Comparison of ENCODE assay signal across 9 cellular contexts in the genomic region with DNA sequence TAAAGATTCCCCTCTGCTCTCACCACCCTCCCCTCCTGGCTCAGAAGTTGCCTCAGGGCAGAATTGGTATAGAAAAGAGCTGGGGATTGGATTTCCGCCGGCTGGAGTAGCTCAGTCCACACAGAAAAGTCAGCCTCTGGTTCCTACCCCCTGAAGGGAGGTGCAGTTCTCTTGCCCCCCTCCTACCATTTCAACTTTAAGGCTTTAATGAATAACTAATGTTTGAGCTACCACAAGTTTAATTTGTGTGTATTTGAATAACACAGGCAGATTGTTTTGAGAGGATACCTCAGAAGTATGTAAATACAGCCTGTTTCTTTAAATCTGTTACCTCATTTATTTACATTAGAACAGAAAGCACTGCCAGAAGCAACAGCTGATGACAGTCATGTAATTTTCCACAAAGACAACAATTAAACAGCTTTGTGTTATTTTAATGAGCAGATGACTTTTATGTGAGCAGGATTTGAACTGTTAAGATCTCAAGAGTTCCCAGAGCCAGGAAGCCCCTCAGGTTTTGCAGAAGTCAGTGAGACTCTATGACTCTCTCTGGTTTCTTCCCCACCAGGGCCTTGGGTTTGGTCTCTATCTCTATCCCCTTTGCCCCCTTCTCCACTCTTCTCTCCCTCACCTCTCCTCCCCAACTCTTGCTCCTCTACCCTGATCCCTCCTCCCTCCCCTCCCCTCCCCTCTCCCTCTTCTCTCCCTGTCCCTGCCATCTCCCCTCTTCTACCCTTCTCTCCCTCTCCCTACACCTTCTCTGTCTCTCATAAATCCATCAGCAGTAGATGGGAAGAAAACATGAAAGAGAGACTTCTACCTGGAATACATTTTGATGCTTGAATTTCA. TPM values are rescaled to one million over a fixed set of nuclear protein-coding genes. Genes with fewer than 3 reads are reported as not detected.
A peak's percentile ranks its signal among the peaks of the same experiment; 100 is the strongest.
DNase-seq lines count a peak whose midpoint lies in the region; ATAC-seq and TF ChIP-seq lines count a peak whose summit lies in the region.
"Had no signal": no experiment of that assay in that cellular context is flagged by ENCODE, and none has a peak within 500 bp of the region (broad histone marks: within the 10 kb centered on the region; RNA-seq: fewer than 3 reads in every experiment).

No MANE protein-coding gene starts in this region.

- peaks cover 19% of the 10 kb centered on the region for H3K4me1 ChIP-seq in neural progenitor cell

- H3K4me3 ChIP-seq in neural progenitor cell = no peak overlapping the region

- no peak overlapping the region for H3K4me3 Mint-ChIP-seq in neural progenitor cell

- H3K36me3 Mint-ChIP-seq in neural progenitor cell = no peaks in the 10 kb centered on the region

- no peaks in the 10 kb centered on the region for H3K36me3 ChIP-seq in neural progenitor cell

- H3K4me2 ChIP-seq in neural progenitor cell = no peak overlapping the region

- H3K27me3 ChIP-seq in neural progenitor cell = no peaks in the 10 kb centered on the region

- no peaks in the 10 kb centered on the region for H3K9me3 ChIP-seq in neural progenitor cell (ENCODE audit: low read depth)

- H3K9ac ChIP-seq in neural progenitor cell = no peak overlapping the region

- no peak overlapping the region for H3K27ac ChIP-seq in neural progenitor cell
- H3K27ac ChIP-seq: RWPE1 had no signal

- no peaks in the 10 kb centered on the region for H4K20me1 ChIP-seq in neural progenitor cell (ENCODE audit: low read depth)

- no peaks in the 10 kb centered on the region for H3K79me2 ChIP-seq in neural progenitor cell (ENCODE audit: low read depth)

- DNase-seq in H4 (ENCODE audit: low spot score) (peak; percentile 83), NCI-H748 (lab: John Stamatoyannopoulos, UW; ENCODE audit: unreplicated experiment) (peak; percentile 91), ecto neural progenitor cell (ENCODE audit: low spot score) (peak; percentile 58), neural progenitor cell (ENCODE audit: low spot score) (peak; percentile 32), SW480 (ENCODE audit: low spot score) (no peak), putamen (ENCODE audit: low spot score) (no peak), OCI-M2 (lab: John Stamatoyannopoulos, UW; ENCODE audit: unreplicated experiment) (no peak)

- peaks cover 17% of the 10 kb centered on the region for H3F3A ChIP-seq in neural progenitor cell (ENCODE audit: low read depth)

- no peaks in the 10 kb centered on the region for H3K9me3 Mint-ChIP-seq in neural progenitor cell

- peak overlapping the region; percentile 83 for H3K27ac Mint-ChIP-seq in neural progenitor cell

- H3K4me1 Mint-ChIP-seq in neural progenitor cell = peaks cover 48% of the 10 kb centered on the region

- TF ChIP-seq CTCF in neural progenitor cell (IDR thresholded peaks at IDR 0.05) = no peak

- no peak overlapping the region for H2AFZ ChIP-seq in neural progenitor cell (replicated peaks)

- H3K27me3 Mint-ChIP-seq in neural progenitor cell (ENCODE audit: insufficient read depth, low read depth) = no peaks in the 10 kb centered on the region

- ATAC-seq in GM18870 (IDR thresholded peaks at IDR 0.05; ENCODE audit: unreplicated experiment) = no peak

RNA-seq across cellular contexts. Expression of gene DUSP10, which starts 26.3 kb away (rescaled TPM):
- total RNA-seq in H4 (2014; rRNA removed; shearing (Covaris generic)) = 17.1 and 19.6 TPM in 2 replicates
- 2.4 and 2.6 TPM in 2 replicates for total RNA-seq in neural progenitor cell (ENCODE audit: low replicate concordance)

Comparison
In these comparisons a context has a peak if more than half of its experiments do, and no peak if none do; other contexts are left out.
1. DNase-seq: peak in H4 (single experiment), NCI-H748 (single experiment), ecto neural progenitor cell (single experiment) and neural progenitor cell (single experiment); none in SW480 (single experiment), putamen (single experiment) and OCI-M2 (single experiment).